Comparison of ENCODE assay signal across 21 cellular contexts in genomic region chr1:15289251-15289651, GRCh38. TPM values are rescaled to one million over a fixed set of nuclear protein-coding genes. Genes with fewer than 3 reads are reported as not detected.
DNase-seq lines count a peak whose midpoint lies in the region; ATAC-seq, FAIRE-seq and TF ChIP-seq lines count a peak whose summit lies in the region.
"Had no signal": no experiment of that assay in that cellular context is flagged by ENCODE, and none has a peak within 500 bp of the region (broad histone marks: within the 10 kb centered on the region; RNA-seq: fewer than 3 reads in every experiment).

No MANE protein-coding gene starts in this region.

- TF ChIP-seq RAD21 in HepG2 (CRISPR knock-in tag; IDR thresholded peaks at IDR 0.05) = no peak

- peaks cover 3 to 30% of the 10 kb centered on the region in 2 experiments; a peak in 3 of 5 replicates for H3K27me3 ChIP-seq in HepG2 (ENCODE audit: control insufficient read depth in 1 of 2, insufficient read depth in 2 of 2, low read length in 2 of 2)
- no peaks in the 10 kb centered on the region for H3K27me3 ChIP-seq in right lobe of liver
- no peaks in the 10 kb centered on the region for H3K27me3 ChIP-seq in MG63
- H3K27me3 ChIP-seq: BLaER1 had no signal

- no TSS peak for BruUV-seq in HepG2 (replicated peaks; lab: Mats Ljungman, UMichigan)

- TF ChIP-seq POLR2A in HepG2 (IDR thresholded peaks at IDR 0.05; ENCODE audit: insufficient read depth in 1 of 2, low read depth in 2 of 2, low read length in 2 of 2) = no peak
- no peak for TF ChIP-seq POLR2A in right lobe of liver (IDR thresholded peaks at IDR 0.05)

- H3K9ac ChIP-seq in HepG2 (ENCODE audit: insufficient read depth, low read depth, low read length) = no peak overlapping the region
- H3K9ac ChIP-seq in kidney (ENCODE audit: low read length in 2 of 2) = no peak overlapping the region
- H3K9ac ChIP-seq: BLaER1, GM23248 had no signal

- H3K27ac ChIP-seq in HepG2 (ENCODE audit: extremely low read length, insufficient read depth, low read length) (no peak overlapping the region), right lobe of liver (no peak overlapping the region), kidney (ENCODE audit: low read depth in 2 of 2, low read length in 2 of 2) (no peak overlapping the region)
- H3K27ac ChIP-seq: BLaER1, GM23248, RWPE1 had no signal

- WGBS in HepG2 (ENCODE audit: low lambda C conversion rate) = 53% methylated on average over 14 of the region's 14 CpGs
- WGBS in right lobe of liver (ENCODE audit: insufficient coverage, low coverage, low lambda C conversion rate, missing lambda C conversion rate) = 75% methylated on average over 9 of the region's 14 CpGs

- H3K4me1 ChIP-seq in HepG2 (ENCODE audit: insufficient read depth, low read length) (peaks cover 22% of the 10 kb centered on the region), right lobe of liver (peaks cover 0 to 4% (median 0%) of the 10 kb centered on the region in 4 donors), kidney (ENCODE audit: control insufficient read depth in 1 of 2, insufficient read depth in 1 of 2, low read depth in 1 of 2, low read length in 2 of 2) (peaks cover 0 to 2% of the 10 kb centered on the region in 2 donors)
- H3K4me1 ChIP-seq: BLaER1 had no signal

- no peaks in the 10 kb centered on the region for H4K20me1 ChIP-seq in HepG2 (ENCODE audit: insufficient read depth, low read length)
- H4K20me1 ChIP-seq: BLaER1 had no signal

- in situ Hi-C loops in HepG2 (cut with HindIII; ENCODE audit: extremely low pct_ligation_motif_present, low pct_unique_long_range_greater_than_20kb) = no loop called here

- TF ChIP-seq EP300 in HepG2 (IDR thresholded peaks at IDR 0.05; ENCODE audit: low read depth in 2 of 2, low read length in 2 of 2) (no peak), HepG2 (CRISPR knock-in tag; IDR thresholded peaks at IDR 0.05; ENCODE audit: borderline replicate concordance) (no peak)

- no peak overlapping the region for H3K4me2 ChIP-seq in HepG2 (ENCODE audit: low read depth, low read length)
- H3K4me2 ChIP-seq: BLaER1 had no signal

- no peaks in the 10 kb centered on the region for H3K36me3 ChIP-seq in HepG2 (replicated peaks in 1 of 2; ENCODE audit: control insufficient read depth in 1 of 2, insufficient read depth in 2 of 2, low read length in 2 of 2)
- H3K36me3 ChIP-seq in right lobe of liver = no peaks in the 10 kb centered on the region
- H3K36me3 ChIP-seq in MG63 = no peaks in the 10 kb centered on the region
- no peaks in the 10 kb centered on the region for H3K36me3 ChIP-seq in kidney (ENCODE audit: control insufficient read depth in 1 of 2, insufficient read depth in 2 of 2, low read length in 2 of 2)
- H3K36me3 ChIP-seq: BLaER1 had no signal

- intact Hi-C loops in HepG2 (cut with micrococcal nuclease; ENCODE audit: unreplicated experiment) = no loop called here
- intact Hi-C loops in right lobe of liver (cut with DNase I) = no loop called here
- intact Hi-C loops in kidney (cut with DNase I) = no loop called here

- H3K9me3 ChIP-seq in HepG2 (ENCODE audit: low read length) (no peaks in the 10 kb centered on the region), right lobe of liver (no peaks in the 10 kb centered on the region), MG63 (no peaks in the 10 kb centered on the region), kidney (ENCODE audit: control insufficient read depth in 1 of 2, low read length in 2 of 2) (no peaks in the 10 kb centered on the region)
- H3K9me3 ChIP-seq: BLaER1 had no signal

- no peak overlapping the region for H2AFZ ChIP-seq in HepG2 (ENCODE audit: low read length)
- H2AFZ ChIP-seq: GM23248 had no signal

- POLR2A ChIA-PET in HepG2 (lab: Yijun Ruan, JAX) = no interaction called here

- no peaks in the 10 kb centered on the region for H3K79me2 ChIP-seq in HepG2 (ENCODE audit: insufficient read depth, low read length)

- FAIRE-seq in HepG2 (lab: Jason Lieb, UNC) (no peak), kidney (lab: Jason Lieb, UNC) (no peak)
- FAIRE-seq: A204.1, GM12878 had no signal

- no peak for DNase-seq in HepG2 (ENCODE audit: low spot score)
- no peak for DNase-seq in right lobe of liver
- DNase-seq in MG63 = peak; percentile 21
- DNase-seq in kidney = peak; percentile 62
- DNase-seq in T-helper 1 cell = no peak
- no peak for DNase-seq in GOT3 (lab: John Stamatoyannopoulos, UW)
- no peak for DNase-seq in NCI-H1092 treated with DMSO at 0.1 percent for 48 hours (lab: John Stamatoyannopoulos, UW)
- no peak for DNase-seq in NCI-H2227 treated with DMSO at 0.1 percent for 48 hours (lab: John Stamatoyannopoulos, UW)
- DNase-seq: CD4-positive, alpha-beta memory T cell; DMS153; GM23248; HFFc6; NCI-H187 treated with DMSO at 0.1 percent for 48 hours; NCI-H345; NCI-H524 treated with DMSO at 0.1 percent for 48 hours; SIG-M5 had no signal

- no peak for ATAC-seq in HepG2
- no peak for ATAC-seq in right lobe of liver
- ATAC-seq: GM12878 had no signal

- TF ChIP-seq CTCF in HepG2 (CRISPR knock-in tag; IDR thresholded peaks at IDR 0.05) = no peak
- TF ChIP-seq CTCF in right lobe of liver (IDR thresholded peaks at IDR 0.05) = no peak
- no peak for TF ChIP-seq CTCF in kidney (IDR thresholded peaks at IDR 0.05; ENCODE audit: borderline replicate concordance, extremely low read depth, insufficient read depth)

- H3K4me3 ChIP-seq in HepG2 (replicated peaks in 1 of 3; ENCODE audit: insufficient read depth in 1 of 3, low read depth in 2 of 3, low read length in 3 of 3) (no peak overlapping the region), right lobe of liver (no peak overlapping the region), MG63 (no peak overlapping the region), kidney (ENCODE audit: low read length in 2 of 2) (no peak overlapping the region)
- H3K4me3 ChIP-seq: BLaER1, GM12878, GM23248 had no signal

- CTCF ChIA-PET in HepG2 (lab: Yijun Ruan, JAX; ENCODE audit: low intra/inter-chr PET ratio, low total read pairs) = no interaction called here

TF ChIP-seq in HepG2, 621 proteins besides CTCF, POLR2A, EP300 and RAD21 (continues in another document):
- TF ChIP-seq, protein P1, sequence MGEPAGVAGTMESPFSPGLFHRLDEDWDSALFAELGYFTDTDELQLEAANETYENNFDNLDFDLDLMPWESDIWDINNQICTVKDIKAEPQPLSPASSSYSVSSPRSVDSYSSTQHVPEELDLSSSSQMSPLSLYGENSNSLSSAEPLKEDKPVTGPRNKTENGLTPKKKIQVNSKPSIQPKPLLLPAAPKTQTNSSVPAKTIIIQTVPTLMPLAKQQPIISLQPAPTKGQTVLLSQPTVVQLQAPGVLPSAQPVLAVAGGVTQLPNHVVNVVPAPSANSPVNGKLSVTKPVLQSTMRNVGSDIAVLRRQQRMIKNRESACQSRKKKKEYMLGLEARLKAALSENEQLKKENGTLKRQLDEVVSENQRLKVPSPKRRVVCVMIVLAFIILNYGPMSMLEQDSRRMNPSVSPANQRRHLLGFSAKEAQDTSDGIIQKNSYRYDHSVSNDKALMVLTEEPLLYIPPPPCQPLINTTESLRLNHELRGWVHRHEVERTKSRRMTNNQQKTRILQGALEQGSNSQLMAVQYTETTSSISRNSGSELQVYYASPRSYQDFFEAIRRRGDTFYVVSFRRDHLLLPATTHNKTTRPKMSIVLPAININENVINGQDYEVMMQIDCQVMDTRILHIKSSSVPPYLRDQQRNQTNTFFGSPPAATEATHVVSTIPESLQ (CRISPR knock-in tag; conservative IDR thresholded peaks at IDR 0.05) = no peak

RNA-seq across cellular contexts. Expression of gene FHAD1, which starts 42.2 kb away (rescaled TPM):
- not detected in 2 replicates for total RNA-seq in HepG2 (2016; rRNA removed; fragmentation: Illumina TruSeq; extraction: Trizol)
- not detected in 2 replicates for total RNA-seq in HepG2 (2016; cell fraction: cytosol; rRNA removed; fragmentation: Illumina TruSeq; extraction: Trizol; ENCODE audit: low read depth)
- total RNA-seq in HepG2 (2016; cell fraction: insoluble cytoplasmic fraction; rRNA removed; fragmentation: Illumina TruSeq; extraction: Trizol) = not detected in 2 replicates
- not detected in 2 replicates for total RNA-seq in HepG2 (2016; cell fraction: membrane; rRNA removed; fragmentation: Illumina TruSeq; extraction: Trizol)
- not detected in 2 replicates for total RNA-seq in HepG2 (2016; cell fraction: nucleus; rRNA removed; fragmentation: Illumina TruSeq; extraction: Trizol)
- not detected in 2 replicates for polyA plus RNA-seq in HepG2 (2011; rRNA removed)
- polyA plus RNA-seq in HepG2 (2011; cell fraction: cytosol; rRNA removed) = 0.01 and 0.03 TPM in 2 replicates
- polyA plus RNA-seq in HepG2 (2011; cell fraction: nucleus; rRNA removed) = 0.03 and 0.08 TPM in 2 replicates
- 0.08 and 0.11 TPM in 2 replicates for polyA plus RNA-seq in HepG2 (2012)
- not detected in 2 replicates for polyA plus RNA-seq in HepG2 (2016; cell fraction: cytosol; fragmentation: Illumina TruSeq; extraction: Trizol; ENCODE audit: low read depth)
- polyA plus RNA-seq in HepG2 (2016; cell fraction: insoluble cytoplasmic fraction; fragmentation: Illumina TruSeq; extraction: Trizol; ENCODE audit: low read depth) = not detected in 2 replicates
- polyA plus RNA-seq in HepG2 (2016; cell fraction: membrane; fragmentation: Illumina TruSeq; extraction: Trizol; ENCODE audit: low read depth) = not detected in 2 replicates
- 0.27 TPM in 1 of 2 replicates, not detected in the other for polyA plus RNA-seq in HepG2 (2016; cell fraction: nucleus; fragmentation: Illumina TruSeq; extraction: Trizol; ENCODE audit: insufficient read depth, low read depth)
- 0.04 and 0.80 TPM in 2 replicates for polyA minus RNA-seq in HepG2 (2011; rRNA and poly(A)+ RNA removed; ENCODE audit: low replicate concordance)
- polyA minus RNA-seq in HepG2 (2011; cell fraction: cytosol; rRNA and poly(A)+ RNA removed) = not detected in 2 replicates
- polyA minus RNA-seq in HepG2 (2011; cell fraction: nucleus; rRNA and poly(A)+ RNA removed) = not detected in 2 replicates
- total RNA-seq in right lobe of liver = under 1 TPM in 3 of 6 experiments, not detected in 3; 0.06 to 0.53 (median 0.12) TPM
- 0.33 and 1.1 TPM in 2 replicates for total RNA-seq in MG63 (2014; rRNA removed; shearing (Covaris generic); ENCODE audit: low replicate concordance)
- 4.2 TPM for total RNA-seq in kidney
- polyA plus RNA-seq in kidney (ENCODE audit: insufficient read depth, low read depth, low replicate concordance) = 0.84 TPM
- total RNA-seq: CD4-positive, alpha-beta memory T cell; GM23248 had no signal
- polyA plus RNA-seq: IgD-negative memory B cell had no signal

Comparison
In these comparisons a context has a peak if more than half of its experiments do, and no peak if none do; other contexts are left out.
1. DNase-seq: peak in MG63 (single experiment) and kidney (single experiment); none in HepG2 (single experiment), right lobe of liver (0 of 3), T-helper 1 cell (0 of 5), GOT3 (single experiment), NCI-H1092 treated with DMSO at 0.1 percent for 48 hours (single experiment) and NCI-H2227 treated with DMSO at 0.1 percent for 48 hours (single experiment).